Comparison of ENCODE assay signal across 12 cellular contexts in the genomic region with DNA sequence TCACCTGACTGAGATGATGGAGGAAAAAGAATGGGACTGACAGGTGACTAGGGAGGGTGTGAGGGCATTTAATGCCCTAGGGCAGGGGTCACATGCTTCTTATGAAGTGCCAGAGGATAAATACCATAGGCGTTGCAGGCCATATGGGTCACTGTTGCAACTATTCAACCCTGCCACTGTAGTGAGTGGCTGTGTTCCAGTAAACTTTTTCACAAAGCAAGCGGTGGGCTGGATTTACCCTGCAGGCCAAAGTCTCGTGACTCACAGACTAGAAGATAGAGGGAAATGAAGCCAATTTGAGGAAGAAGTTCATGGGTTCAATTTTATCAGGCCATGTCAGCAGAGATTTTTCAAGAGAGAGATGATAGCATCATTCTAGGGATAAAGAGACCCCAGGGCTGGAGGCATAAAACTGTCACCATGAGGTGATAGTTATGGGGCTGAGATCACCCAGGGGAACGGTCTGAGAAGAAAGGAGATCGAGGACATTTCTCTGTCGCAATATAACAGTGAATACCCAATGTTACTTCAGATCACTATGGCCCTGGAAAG. TPM values are rescaled to one million over a fixed set of nuclear protein-coding genes. Genes with fewer than 3 reads are reported as not detected.
A peak's percentile ranks its signal among the peaks of the same experiment; 100 is the strongest.
DNase-seq lines count a peak whose midpoint lies in the region; ATAC-seq, FAIRE-seq and TF ChIP-seq lines count a peak whose summit lies in the region.
"Had no signal": no experiment of that assay in that cellular context is flagged by ENCODE, and none has a peak within 500 bp of the region (broad histone marks: within the 10 kb centered on the region; RNA-seq: fewer than 3 reads in every experiment).

No MANE protein-coding gene starts in this region.

- H3K27ac ChIP-seq in uterus, result peak overlapping the region; percentile 21 to 25

- TF ChIP-seq CTCF in uterus (IDR thresholded peaks at IDR 0.05), result no peak

- peaks cover 15% of the 10 kb centered on the region for H3K36me3 Mint-ChIP-seq in activated naive CD8-positive, alpha-beta T cell
- peaks cover 46% of the 10 kb centered on the region for H3K36me3 Mint-ChIP-seq in activated naive CD8-positive, alpha-beta T cell treated with anti-CD3 and anti-CD28 coated beads for 36 hours

- H3K4me1 ChIP-seq in uterus, result no peaks in the 10 kb centered on the region

- H3K9me3 Mint-ChIP-seq in activated naive CD8-positive, alpha-beta T cell (ENCODE audit: low read depth), result no peaks in the 10 kb centered on the region
- H3K9me3 Mint-ChIP-seq in activated naive CD8-positive, alpha-beta T cell treated with anti-CD3 and anti-CD28 coated beads for 36 hours, result no peaks in the 10 kb centered on the region
- H3K9me3 Mint-ChIP-seq: activated naive CD4-positive, alpha-beta T cell treated with anti-CD3 and anti-CD28 coated beads, Interleukin-2, amount 50 U/mL, for 24 hours; stimulated activated naive CD8-positive, alpha-beta T cell treated with anti-CD3 and anti-CD28 coated beads, Interleukin-15, Interleukin-2, amounts not matched to agents 100 ng/mL and 50 ng/mL, for 24 hours had no signal

- H3K4me1 Mint-ChIP-seq in activated naive CD8-positive, alpha-beta T cell (ENCODE audit: low read depth), result peaks cover 69% of the 10 kb centered on the region
- peaks cover 69% of the 10 kb centered on the region for H3K4me1 Mint-ChIP-seq in activated naive CD8-positive, alpha-beta T cell treated with anti-CD3 and anti-CD28 coated beads for 36 hours

- no peaks in the 10 kb centered on the region for H3K9me3 ChIP-seq in uterus

- no peaks in the 10 kb centered on the region for H3K27me3 ChIP-seq in uterus

- no peak overlapping the region for H3K4me3 Mint-ChIP-seq in activated naive CD8-positive, alpha-beta T cell
- H3K4me3 Mint-ChIP-seq in activated naive CD8-positive, alpha-beta T cell treated with anti-CD3 and anti-CD28 coated beads for 36 hours, result no peak overlapping the region
- H3K4me3 Mint-ChIP-seq: activated naive CD4-positive, alpha-beta T cell treated with anti-CD3 and anti-CD28 coated beads, Interleukin-2, amount 50 U/mL, for 24 hours; stimulated activated naive CD8-positive, alpha-beta T cell treated with anti-CD3 and anti-CD28 coated beads, Interleukin-15, Interleukin-2, amounts not matched to agents 100 ng/mL and 50 ng/mL, for 24 hours had no signal

- no peak overlapping the region for H3K4me3 ChIP-seq in uterus

- intact Hi-C loops in uterus (cut with DNase I; ENCODE audit: low total_unique reads), result no loop called here

- H3K27ac Mint-ChIP-seq in activated naive CD8-positive, alpha-beta T cell, result peak overlapping the region; percentile 41
- H3K27ac Mint-ChIP-seq in activated naive CD8-positive, alpha-beta T cell treated with anti-CD3 and anti-CD28 coated beads for 36 hours, result no peak overlapping the region
- H3K27ac Mint-ChIP-seq: stimulated activated naive CD8-positive, alpha-beta T cell treated with anti-CD3 and anti-CD28 coated beads, Interleukin-15, Interleukin-2, amounts not matched to agents 100 ng/mL and 50 ng/mL, for 24 hours had no signal

- DNase-seq in activated naive CD8-positive, alpha-beta T cell treated with anti-CD3 and anti-CD28 coated beads for 36 hours, result no peak
- DNase-seq in amniotic epithelial cell (ENCODE audit: low read depth), result peak; percentile 59
- DNase-seq in left kidney (ENCODE audit: low read depth, low spot score), result peak; percentile 18
- DNase-seq in uterus, result no peak
- no peak for DNase-seq in HUDEP-2 (lab: John Stamatoyannopoulos, UW; ENCODE audit: unreplicated experiment in 76 of 76)
- no peak for DNase-seq in HTR-8/SVneo (ENCODE audit: insufficient read length, low spot score)
- DNase-seq: NCI-H1694 treated with DMSO at 0.1 percent for 48 hours, T-helper 2 cell had no signal

- no peak for TF ChIP-seq POLR2A in uterus (IDR thresholded peaks at IDR 0.05)

- no peak for ATAC-seq in GM18870 (IDR thresholded peaks at IDR 0.05; ENCODE audit: unreplicated experiment)

- H3K27me3 Mint-ChIP-seq in activated naive CD8-positive, alpha-beta T cell, result no peaks in the 10 kb centered on the region
- no peaks in the 10 kb centered on the region for H3K27me3 Mint-ChIP-seq in activated naive CD8-positive, alpha-beta T cell treated with anti-CD3 and anti-CD28 coated beads for 36 hours
- H3K27me3 Mint-ChIP-seq: activated naive CD4-positive, alpha-beta T cell treated with anti-CD3 and anti-CD28 coated beads, Interleukin-2, amount 50 U/mL, for 24 hours; stimulated activated naive CD8-positive, alpha-beta T cell treated with anti-CD3 and anti-CD28 coated beads, Interleukin-15, Interleukin-2, amounts not matched to agents 100 ng/mL and 50 ng/mL, for 24 hours had no signal

- H3K36me3 ChIP-seq in uterus, result no peaks in the 10 kb centered on the region

- FAIRE-seq in HTR-8/SVneo (lab: Jason Lieb, UNC), result no peak

RNA-seq across cellular contexts. Expression of a gene that starts 8.6 kb away (rescaled TPM):
- total RNA-seq in activated naive CD8-positive, alpha-beta T cell treated with anti-CD3 and anti-CD28 coated beads for 36 hours, result 10 to 100 TPM; 72.5 to 79.3 TPM
- total RNA-seq in uterus, result 100 to 1,000 TPM in 1 of 4 donors, 10 to 100 TPM in 3; 50.3 to 123 (median 82.5) TPM

Comparison
In these comparisons a context has a peak if more than half of its experiments do, and no peak if none do; other contexts are left out.
1. DNase-seq: peak in amniotic epithelial cell (single experiment) and left kidney (single experiment); none in activated naive CD8-positive, alpha-beta T cell treated with anti-CD3 and anti-CD28 coated beads for 36 hours (single experiment), uterus (0 of 2), HUDEP-2 (0 of 76) and HTR-8/SVneo (single experiment).